10 cellular contexts compared by ENCODE assay signal in genomic region chr6:41712651-41713103, GRCh38. TPM values are rescaled to one million over a fixed set of nuclear protein-coding genes. Genes with fewer than 3 reads are reported as not detected.
DNase-seq lines count a peak whose midpoint lies in the region; ATAC-seq, FAIRE-seq and TF ChIP-seq lines count a peak whose summit lies in the region.
"Had no signal": no experiment of that assay in that cellular context is flagged by ENCODE, and none has a peak within 500 bp of the region (broad histone marks: within the 10 kb centered on the region; RNA-seq: fewer than 3 reads in every experiment).

No MANE protein-coding gene starts in this region.

- TF ChIP-seq CTCF in body of pancreas (IDR thresholded peaks at IDR 0.05) = peak in 3 of 7 experiments; percentile 15 to 43 (median 25)

- TF ChIP-seq POLR2A in body of pancreas (IDR thresholded peaks at IDR 0.05) (no peak), GM12892 (IDR thresholded peaks at IDR 0.05; ENCODE audit: low read depth, low read length) (no peak)

- intact Hi-C loops in body of pancreas (cut with DNase I) = no loop called here

- no peaks in the 10 kb centered on the region for H3K27me3 ChIP-seq in body of pancreas
- H3K27me3 ChIP-seq: uterus had no signal

- peaks cover 4% of the 10 kb centered on the region for H3K27me3 Mint-ChIP-seq in IgD-negative memory B cell
- H3K27me3 Mint-ChIP-seq in stimulated activated naive B cell treated with anti-CD40 and anti-IgM and Interleukin-4, amounts not matched to agents 10 μg/mL and 1 μg/mL and 100 μg/mL, for 72 hours = no peaks in the 10 kb centered on the region
- H3K27me3 Mint-ChIP-seq: activated naive CD4-positive, alpha-beta T cell treated with anti-CD3 and anti-CD28 coated beads, Interleukin-2, amount 10 ng/mL, durations not matched to agents 7 days and 5 days had no signal

- H3K4me1 Mint-ChIP-seq in IgD-negative memory B cell = peaks cover 50 to 71% (median 56%) of the 10 kb centered on the region in 3 donors
- H3K4me1 Mint-ChIP-seq in stimulated activated naive B cell treated with anti-CD40 and anti-IgM and Interleukin-4, amounts not matched to agents 10 μg/mL and 1 μg/mL and 100 μg/mL, for 72 hours = peaks cover 79 to 97% of the 10 kb centered on the region in 2 donors

- no peak overlapping the region for H3K4me3 ChIP-seq in body of pancreas
- H3K4me3 ChIP-seq: uterus had no signal

- no peaks in the 10 kb centered on the region for H3K9me3 ChIP-seq in body of pancreas
- H3K9me3 ChIP-seq: uterus had no signal

- peaks cover 5% of the 10 kb centered on the region for H3K36me3 Mint-ChIP-seq in IgD-negative memory B cell
- peaks cover 50 to 69% of the 10 kb centered on the region in 2 donors for H3K36me3 Mint-ChIP-seq in stimulated activated naive B cell treated with anti-CD40 and anti-IgM and Interleukin-4, amounts not matched to agents 10 μg/mL and 1 μg/mL and 100 μg/mL, for 72 hours

- no peak for FAIRE-seq in GM12892 (lab: Jason Lieb, UNC)

- peaks cover 52% of the 10 kb centered on the region for H3K4me1 ChIP-seq in body of pancreas

- 28 to 43% methylated on average over 6 to 10 of the region's 10 CpGs for WGBS in body of pancreas, 2 donors

- peak overlapping the region; percentile 62 to 86 (median 78) for H3K27ac ChIP-seq in body of pancreas

- H3K4me3 Mint-ChIP-seq in IgD-negative memory B cell = peak overlapping the region in 2 of 4 donors; percentile 58 to 69
- peak overlapping the region; percentile 69 to 75 for H3K4me3 Mint-ChIP-seq in stimulated activated naive B cell treated with anti-CD40 and anti-IgM and Interleukin-4, amounts not matched to agents 10 μg/mL and 1 μg/mL and 100 μg/mL, for 72 hours
- H3K4me3 Mint-ChIP-seq: activated naive CD4-positive, alpha-beta T cell treated with anti-CD3 and anti-CD28 coated beads, Interleukin-2, amount 10 ng/mL, durations not matched to agents 7 days and 5 days had no signal

- H3K36me3 ChIP-seq in body of pancreas (replicated peaks in 1 of 2; ENCODE audit: insufficient read depth in 1 of 2, low read depth in 2 of 2) = no peaks in the 10 kb centered on the region
- H3K36me3 ChIP-seq: uterus had no signal

- DNase-seq in body of pancreas (peak; percentile 78 to 89 (median 84)), kidney tubule cell (ENCODE audit: low spot score) (peak; percentile 79), GM12892 (ENCODE audit: insufficient read length) (no peak), dedifferentiated amniotic fluid mesenchymal stem cell (ENCODE audit: extremely low spot score) (no peak)
- no peak for DNase-seq in stimulated activated naive B cell treated with anti-CD40 and anti-IgM and Interleukin-4, amounts not matched to agents 10 μg/mL and 1 μg/mL and 100 μg/mL, for 72 hours
- DNase-seq: activated naive CD4-positive, alpha-beta T cell treated with anti-CD3 and anti-CD28 coated beads, Interleukin-2, amount 10 ng/mL, durations not matched to agents 7 days and 5 days had no signal

- no peaks in the 10 kb centered on the region for H3K9me3 Mint-ChIP-seq in IgD-negative memory B cell
- peaks cover 0 to 4% of the 10 kb centered on the region in 2 donors for H3K9me3 Mint-ChIP-seq in stimulated activated naive B cell treated with anti-CD40 and anti-IgM and Interleukin-4, amounts not matched to agents 10 μg/mL and 1 μg/mL and 100 μg/mL, for 72 hours
- H3K9me3 Mint-ChIP-seq: activated naive CD4-positive, alpha-beta T cell treated with anti-CD3 and anti-CD28 coated beads, Interleukin-2, amount 10 ng/mL, durations not matched to agents 7 days and 5 days had no signal

- ATAC-seq in body of pancreas (peak; percentile 83), GM18907 (IDR thresholded peaks at IDR 0.05; ENCODE audit: unreplicated experiment) (no peak), GM21526 (IDR thresholded peaks at IDR 0.05; ENCODE audit: low FRiP score, unreplicated experiment) (no peak)
- no peak for ATAC-seq in stimulated activated naive B cell treated with anti-CD40 and anti-IgM and Interleukin-4, amounts not matched to agents 10 μg/mL and 1 μg/mL and 100 μg/mL, for 72 hours (replicated peaks)

- peak overlapping the region; percentile 41 to 92 (median 87) for H3K27ac Mint-ChIP-seq in IgD-negative memory B cell
- peak overlapping the region; percentile 97 for H3K27ac Mint-ChIP-seq in stimulated activated naive B cell treated with anti-CD40 and anti-IgM and Interleukin-4, amounts not matched to agents 10 μg/mL and 1 μg/mL and 100 μg/mL, for 72 hours
- H3K27ac Mint-ChIP-seq: activated naive CD4-positive, alpha-beta T cell treated with anti-CD3 and anti-CD28 coated beads, Interleukin-2, amount 10 ng/mL, durations not matched to agents 7 days and 5 days had no signal

RNA-seq across cellular contexts. Expression of gene TFEB, which starts 22.7 kb away (rescaled TPM):
- 196 TPM for polyA plus RNA-seq in IgD-negative memory B cell
- total RNA-seq in body of pancreas = 10 to 100 TPM in 1 of 2 donors, 1 to 10 TPM in 1; 4.9 to 10.1 TPM
- 55.3 TPM for polyA plus RNA-seq in GM12892 (2012; ENCODE audit: missing spikeins)

RNA-seq across cellular contexts. Expression of gene PGC, which starts 34.5 kb away (rescaled TPM):
- polyA plus RNA-seq in IgD-negative memory B cell = not detected
- 10 to 100 TPM; 48.8 to 91.1 TPM for total RNA-seq in body of pancreas
- not detected for polyA plus RNA-seq in GM12892 (2012; ENCODE audit: missing spikeins)

Comparison
In these comparisons a context has a peak if more than half of its experiments do, and no peak if none do; other contexts are left out.
1. DNase-seq: peak in body of pancreas (4 of 4) and kidney tubule cell (single experiment); none in stimulated activated naive B cell treated with anti-CD40 and anti-IgM and Interleukin-4, amounts not matched to agents 10 μg/mL and 1 μg/mL and 100 μg/mL, for 72 hours (single experiment), GM12892 (single experiment) and dedifferentiated amniotic fluid mesenchymal stem cell (single experiment).